In genomic region chr19:4067396-4068057, GRCh38 we compare ENCODE assay signal across 1 cellular context.
TF ChIP-seq lines count a peak whose summit lies in the region.

No MANE protein-coding gene starts in this region.

TF ChIP-seq in GM12878, 131 proteins besides CTCF, POLR2A, EP300 and RAD21:
- no peak for TF ChIP-seq KAT2A (conservative IDR thresholded peaks at IDR 0.05; ENCODE audit: control insufficient read depth, low read depth, low read length)
- TF ChIP-seq, protein P1, sequence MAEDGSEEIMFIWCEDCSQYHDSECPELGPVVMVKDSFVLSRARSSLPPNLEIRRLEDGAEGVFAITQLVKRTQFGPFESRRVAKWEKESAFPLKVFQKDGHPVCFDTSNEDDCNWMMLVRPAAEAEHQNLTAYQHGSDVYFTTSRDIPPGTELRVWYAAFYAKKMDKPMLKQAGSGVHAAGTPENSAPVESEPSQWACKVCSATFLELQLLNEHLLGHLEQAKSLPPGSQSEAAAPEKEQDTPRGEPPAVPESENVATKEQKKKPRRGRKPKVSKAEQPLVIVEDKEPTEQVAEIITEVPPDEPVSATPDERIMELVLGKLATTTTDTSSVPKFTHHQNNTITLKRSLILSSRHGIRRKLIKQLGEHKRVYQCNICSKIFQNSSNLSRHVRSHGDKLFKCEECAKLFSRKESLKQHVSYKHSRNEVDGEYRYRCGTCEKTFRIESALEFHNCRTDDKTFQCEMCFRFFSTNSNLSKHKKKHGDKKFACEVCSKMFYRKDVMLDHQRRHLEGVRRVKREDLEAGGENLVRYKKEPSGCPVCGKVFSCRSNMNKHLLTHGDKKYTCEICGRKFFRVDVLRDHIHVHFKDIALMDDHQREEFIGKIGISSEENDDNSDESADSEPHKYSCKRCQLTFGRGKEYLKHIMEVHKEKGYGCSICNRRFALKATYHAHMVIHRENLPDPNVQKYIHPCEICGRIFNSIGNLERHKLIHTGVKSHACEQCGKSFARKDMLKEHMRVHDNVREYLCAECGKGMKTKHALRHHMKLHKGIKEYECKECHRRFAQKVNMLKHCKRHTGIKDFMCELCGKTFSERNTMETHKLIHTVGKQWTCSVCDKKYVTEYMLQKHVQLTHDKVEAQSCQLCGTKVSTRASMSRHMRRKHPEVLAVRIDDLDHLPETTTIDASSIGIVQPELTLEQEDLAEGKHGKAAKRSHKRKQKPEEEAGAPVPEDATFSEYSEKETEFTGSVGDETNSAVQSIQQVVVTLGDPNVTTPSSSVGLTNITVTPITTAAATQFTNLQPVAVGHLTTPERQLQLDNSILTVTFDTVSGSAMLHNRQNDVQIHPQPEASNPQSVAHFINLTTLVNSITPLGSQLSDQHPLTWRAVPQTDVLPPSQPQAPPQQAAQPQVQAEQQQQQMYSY (CRISPR knock-in tag; IDR thresholded peaks at IDR 0.05) = no peak
- TF ChIP-seq, protein P2, sequence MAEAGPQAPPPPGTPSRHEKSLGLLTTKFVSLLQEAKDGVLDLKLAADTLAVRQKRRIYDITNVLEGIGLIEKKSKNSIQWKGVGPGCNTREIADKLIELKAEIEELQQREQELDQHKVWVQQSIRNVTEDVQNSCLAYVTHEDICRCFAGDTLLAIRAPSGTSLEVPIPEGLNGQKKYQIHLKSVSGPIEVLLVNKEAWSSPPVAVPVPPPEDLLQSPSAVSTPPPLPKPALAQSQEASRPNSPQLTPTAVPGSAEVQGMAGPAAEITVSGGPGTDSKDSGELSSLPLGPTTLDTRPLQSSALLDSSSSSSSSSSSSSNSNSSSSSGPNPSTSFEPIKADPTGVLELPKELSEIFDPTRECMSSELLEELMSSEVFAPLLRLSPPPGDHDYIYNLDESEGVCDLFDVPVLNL (IDR thresholded peaks at IDR 0.05; ENCODE audit: low read depth, low read length) = no peak
- peak; percentile 36; the same call in 1 of the 2 replicates for TF ChIP-seq ZNF384 (IDR thresholded peaks at IDR 0.05; ENCODE audit: borderline replicate concordance, low read depth, low read length)
- no peak for TF ChIP-seq ETV6 (conservative IDR thresholded peaks at IDR 0.05 in 1 of 2, IDR thresholded peaks at IDR 0.05 in 1 of 2; ENCODE audit: borderline replicate concordance in 1 of 2, low read depth in 1 of 2)
- peak; percentile 58; the same call in 1 of the 2 replicates for TF ChIP-seq SPI1 (IDR thresholded peaks at IDR 0.05; ENCODE audit: borderline replicate concordance, insufficient read depth, low read depth, low read length)
- TF ChIP-seq, protein P3, sequence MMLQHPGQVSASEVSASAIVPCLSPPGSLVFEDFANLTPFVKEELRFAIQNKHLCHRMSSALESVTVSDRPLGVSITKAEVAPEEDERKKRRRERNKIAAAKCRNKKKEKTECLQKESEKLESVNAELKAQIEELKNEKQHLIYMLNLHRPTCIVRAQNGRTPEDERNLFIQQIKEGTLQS (IDR thresholded peaks at IDR 0.05; ENCODE audit: borderline replicate concordance, extremely low read depth, low read depth, low read length) = no peak
- TF ChIP-seq RCOR1 (conservative IDR thresholded peaks at IDR 0.05; ENCODE audit: low read depth, low read length) = no peak
- peak; percentile 32; the same call in 1 of the 2 replicates for TF ChIP-seq GATAD2B (conservative IDR thresholded peaks at IDR 0.05; ENCODE audit: low read depth)
- TF ChIP-seq ZNF217 (IDR thresholded peaks at IDR 0.05) = no peak
- TF ChIP-seq ZNF24 (IDR thresholded peaks at IDR 0.05) = no peak
